ENCODE assay signal across 8 cellular contexts in genomic region chr1:26828352-26829093, GRCh38. TPM values are rescaled to one million over a fixed set of nuclear protein-coding genes. Genes with fewer than 3 reads are reported as not detected.
DNase-seq lines count a peak whose midpoint lies in the region; ATAC-seq and TF ChIP-seq lines count a peak whose summit lies in the region.

No MANE protein-coding gene starts in this region.

- POLR2A ChIA-PET in activated CD4-positive, alpha-beta T cell treated with anti-CD3 and anti-CD28 coated beads, Interleukin-2, amount 10 ng/mL, durations not matched to agents 7 days and 5 days (lab: Charles Lee) = no interaction called here

- H3K4me1 Mint-ChIP-seq in activated CD4-positive, alpha-beta T cell treated with anti-CD3 and anti-CD28 coated beads, Interleukin-2, amount 10 ng/mL, durations not matched to agents 7 days and 5 days = peaks cover 76% of the 10 kb centered on the region

- DNase-seq in NK-92 treated with Interleukin-12 subunit alpha and Interleukin-12 subunit beta, amount 100 ng/mL, for 24 hours (lab: John Stamatoyannopoulos, UW) = peak; percentile 21
- DNase-seq in NK-92 (lab: John Stamatoyannopoulos, UW; ENCODE audit: unreplicated experiment) = no peak
- no peak for DNase-seq in activated CD4-positive, alpha-beta T cell treated with anti-CD3 and anti-CD28 coated beads, Interleukin-2, amount 10 ng/mL, durations not matched to agents 7 days and 5 days
- peak; percentile 28 for DNase-seq in left ventricle myocardium inferior
- peak; percentile 39 for DNase-seq in stimulated activated naive CD8-positive, alpha-beta T cell treated with anti-CD3 and anti-CD28 coated beads, Interleukin-15, Interleukin-2, amounts not matched to agents 100 U/mL and 50 U/mL, for 24 hours
- DNase-seq in SHP77 (lab: John Stamatoyannopoulos, UW) = no peak
- no peak for DNase-seq in BE2C

- H3K27me3 Mint-ChIP-seq in activated CD4-positive, alpha-beta T cell treated with anti-CD3 and anti-CD28 coated beads, Interleukin-2, amount 10 ng/mL, durations not matched to agents 7 days and 5 days = no peaks in the 10 kb centered on the region

- intact Hi-C loops in left ventricle myocardium inferior (cut with micrococcal nuclease) = no loop called here

- H3K4me3 ChIP-seq in left ventricle myocardium inferior = peak overlapping the region; percentile 88
- H3K4me3 ChIP-seq in BE2C (ENCODE audit: low read depth, low read length) = no peak overlapping the region

- CTCF ChIA-PET in activated CD4-positive, alpha-beta T cell treated with anti-CD3 and anti-CD28 coated beads, Interleukin-2, amount 10 ng/mL, durations not matched to agents 7 days and 5 days (lab: Charles Lee) = interaction anchor here (0.6 to 2.2 kb wide), 5 partner anchors 9 to 226 kb away, joined by 3 to 7 read pairs (median 4); no protein-coding TSS in a partner anchor

- peak overlapping the region; percentile 94 for H3K27ac Mint-ChIP-seq in activated CD4-positive, alpha-beta T cell treated with anti-CD3 and anti-CD28 coated beads, Interleukin-2, amount 10 ng/mL, durations not matched to agents 7 days and 5 days

- peaks cover 49% of the 10 kb centered on the region for H3K36me3 Mint-ChIP-seq in activated CD4-positive, alpha-beta T cell treated with anti-CD3 and anti-CD28 coated beads, Interleukin-2, amount 10 ng/mL, durations not matched to agents 7 days and 5 days (ENCODE audit: low read depth)

- H3K4me1 ChIP-seq in left ventricle myocardium inferior (peaks cover 46% of the 10 kb centered on the region), BE2C (no peaks in the 10 kb centered on the region)

- ATAC-seq in stimulated activated naive CD8-positive, alpha-beta T cell treated with anti-CD3 and anti-CD28 coated beads, Interleukin-15, Interleukin-2, amounts not matched to agents 100 U/mL and 50 U/mL, for 24 hours = peak; percentile 44
- ATAC-seq in HG02798 (IDR thresholded peaks at IDR 0.05; ENCODE audit: poor library complexity, unreplicated experiment) = no peak

- H3K9me3 Mint-ChIP-seq in activated CD4-positive, alpha-beta T cell treated with anti-CD3 and anti-CD28 coated beads, Interleukin-2, amount 10 ng/mL, durations not matched to agents 7 days and 5 days = no peaks in the 10 kb centered on the region

- H3K9me3 ChIP-seq in left ventricle myocardium inferior (replicated peaks) (no peaks in the 10 kb centered on the region), BE2C (no peaks in the 10 kb centered on the region)

- no peak for TF ChIP-seq CTCF in left ventricle myocardium inferior (IDR thresholded peaks at IDR 0.05; ENCODE audit: borderline replicate concordance)
- TF ChIP-seq CTCF in BE2C (IDR thresholded peaks at IDR 0.05; ENCODE audit: low read depth, low read length) = no peak

- H3K36me3 ChIP-seq in left ventricle myocardium inferior = peaks cover 21% of the 10 kb centered on the region
- H3K36me3 ChIP-seq in BE2C = no peaks in the 10 kb centered on the region

- H3K4me3 Mint-ChIP-seq in activated CD4-positive, alpha-beta T cell treated with anti-CD3 and anti-CD28 coated beads, Interleukin-2, amount 10 ng/mL, durations not matched to agents 7 days and 5 days = peak overlapping the region; percentile 93

- H3K27me3 ChIP-seq in left ventricle myocardium inferior (ENCODE audit: low read depth) = no peaks in the 10 kb centered on the region
- H3K27me3 ChIP-seq in BE2C = no peaks in the 10 kb centered on the region

- peak overlapping the region; percentile 86 for H3K27ac ChIP-seq in left ventricle myocardium inferior (replicated peaks)

RNA-seq across cellular contexts. Expression of gene ZDHHC18, which starts 2.0 kb away (rescaled TPM):
- total RNA-seq in activated CD4-positive, alpha-beta T cell treated with anti-CD3 and anti-CD28 coated beads, Interleukin-2, amount 10 ng/mL, durations not matched to agents 7 days and 5 days = 10 to 100 TPM; 45.1 to 55.0 TPM
- total RNA-seq in left ventricle myocardium inferior = 11.8 TPM
- 17.7 TPM for polyA plus RNA-seq in BE2C (2012; ENCODE audit: insufficient read depth, insufficient read length, low read depth)

RNA-seq across cellular contexts. Expression of gene SFN, which starts 34.4 kb away (rescaled TPM):
- total RNA-seq in activated CD4-positive, alpha-beta T cell treated with anti-CD3 and anti-CD28 coated beads, Interleukin-2, amount 10 ng/mL, durations not matched to agents 7 days and 5 days = 1 to 10 TPM; 2.4 to 3.0 TPM
- total RNA-seq in left ventricle myocardium inferior = 0.16 TPM
- polyA plus RNA-seq in BE2C (2012; ENCODE audit: insufficient read depth, insufficient read length, low read depth) = not detected

RNA-seq across cellular contexts. Expression of gene PIGV, which starts 40.8 kb away (rescaled TPM):
- total RNA-seq in activated CD4-positive, alpha-beta T cell treated with anti-CD3 and anti-CD28 coated beads, Interleukin-2, amount 10 ng/mL, durations not matched to agents 7 days and 5 days = 10 to 100 TPM; 16.4 to 16.9 TPM
- 5.6 TPM for total RNA-seq in left ventricle myocardium inferior
- 1.1 TPM for polyA plus RNA-seq in BE2C (2012; ENCODE audit: insufficient read depth, insufficient read length, low read depth)

Comparison
In these comparisons a context has a peak if more than half of its experiments do, and no peak if none do; other contexts are left out.
1. DNase-seq: peak in NK-92 treated with Interleukin-12 subunit alpha and Interleukin-12 subunit beta, amount 100 ng/mL, for 24 hours (single experiment), left ventricle myocardium inferior (single experiment) and stimulated activated naive CD8-positive, alpha-beta T cell treated with anti-CD3 and anti-CD28 coated beads, Interleukin-15, Interleukin-2, amounts not matched to agents 100 U/mL and 50 U/mL, for 24 hours (single experiment); none in NK-92 (single experiment), activated CD4-positive, alpha-beta T cell treated with anti-CD3 and anti-CD28 coated beads, Interleukin-2, amount 10 ng/mL, durations not matched to agents 7 days and 5 days (single experiment), SHP77 (0 of 2) and BE2C (single experiment).